Comparison of ENCODE assay signal across 8 cellular contexts in the genomic region with DNA sequence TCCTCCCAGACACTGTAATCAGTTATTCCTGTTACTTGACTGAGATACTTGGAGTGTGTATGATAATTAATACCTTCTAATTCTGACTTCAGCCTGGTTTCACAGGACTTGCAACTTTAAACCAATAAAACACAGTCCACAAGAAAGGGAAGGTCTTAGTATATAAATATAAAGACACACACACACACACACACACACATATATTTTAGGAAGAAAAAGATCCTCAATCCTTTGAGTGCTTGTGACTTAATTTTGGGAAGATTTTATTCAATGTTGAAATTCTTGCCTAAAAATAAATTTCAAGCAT.
DNase-seq lines count a peak whose midpoint lies in the region; FAIRE-seq and TF ChIP-seq lines count a peak whose summit lies in the region.

No MANE protein-coding gene starts in this region.

- H3K4me3 ChIP-seq in WI38 (ENCODE audit: low read depth, low read length): peak overlapping the region; percentile 84
- peak overlapping the region; percentile 79; the same call in 1 of the 2 replicates for H3K4me3 ChIP-seq in iPS-20b (ENCODE audit: low read length)
- peak overlapping the region in 1 of 2 donors; percentile 86 for H3K4me3 ChIP-seq in stomach smooth muscle (ENCODE audit: low read length in 2 of 2)

- no peak for TF ChIP-seq CTCF in WI38 (IDR thresholded peaks at IDR 0.05; ENCODE audit: low read depth, low read length)
- TF ChIP-seq CTCF in GM10266 (IDR thresholded peaks at IDR 0.05; ENCODE audit: control insufficient read depth, insufficient read depth, low read depth, missing control alignments): no peak

- H3K27ac ChIP-seq in iPS-20b (ENCODE audit: low read length) (peak overlapping the region; percentile 84), stomach smooth muscle (ENCODE audit: low read length) (peak overlapping the region; percentile 89)

- FAIRE-seq in RCC 7860 (lab: Jason Lieb, UNC): no peak

- H3K36me3 ChIP-seq in iPS-20b (ENCODE audit: insufficient read depth, low read depth, low read length): no peaks in the 10 kb centered on the region
- no peaks in the 10 kb centered on the region for H3K36me3 ChIP-seq in stomach smooth muscle (ENCODE audit: control insufficient read depth in 2 of 2, insufficient read depth in 2 of 2, low read length in 2 of 2)

- DNase-seq in NCI-H526 treated with DMSO at 0.1 percent for 48 hours (lab: John Stamatoyannopoulos, UW) (peak; percentile 20), NCI-H526 (lab: John Stamatoyannopoulos, UW) (no peak), RCC 7860 (ENCODE audit: low spot score) (no peak), GM10266 (ENCODE audit: extremely low spot score) (no peak), NCI-H1694 treated with DMSO at 0.1 percent for 48 hours (lab: John Stamatoyannopoulos, UW) (no peak)

- H3K4me1 ChIP-seq in iPS-20b (ENCODE audit: insufficient read depth, low read length) (peaks cover 8% of the 10 kb centered on the region; the same call in 1 of the 2 replicates), stomach smooth muscle (ENCODE audit: control insufficient read depth, insufficient read depth, low read length) (peaks cover 7% of the 10 kb centered on the region)

- H3K9ac ChIP-seq in iPS-20b (ENCODE audit: low read depth, low read length): peak overlapping the region; percentile 82; the same call in 1 of the 2 replicates
- peak overlapping the region; percentile 86 to 90 for H3K9ac ChIP-seq in stomach smooth muscle (ENCODE audit: low read length in 2 of 2)

- H3K9me3 ChIP-seq in iPS-20b (ENCODE audit: insufficient read depth, low read depth, low read length): no peaks in the 10 kb centered on the region
- H3K9me3 ChIP-seq in stomach smooth muscle (ENCODE audit: control insufficient read depth in 2 of 2, low read length in 2 of 2): no peaks in the 10 kb centered on the region

- no peaks in the 10 kb centered on the region for H3K27me3 ChIP-seq in iPS-20b (ENCODE audit: insufficient read depth, low read length)
- no peaks in the 10 kb centered on the region for H3K27me3 ChIP-seq in stomach smooth muscle (ENCODE audit: control insufficient read depth in 1 of 2, insufficient read depth in 2 of 2, low read length in 2 of 2)
